ENCODE assay signal across 18 cellular contexts in the genomic region with DNA sequence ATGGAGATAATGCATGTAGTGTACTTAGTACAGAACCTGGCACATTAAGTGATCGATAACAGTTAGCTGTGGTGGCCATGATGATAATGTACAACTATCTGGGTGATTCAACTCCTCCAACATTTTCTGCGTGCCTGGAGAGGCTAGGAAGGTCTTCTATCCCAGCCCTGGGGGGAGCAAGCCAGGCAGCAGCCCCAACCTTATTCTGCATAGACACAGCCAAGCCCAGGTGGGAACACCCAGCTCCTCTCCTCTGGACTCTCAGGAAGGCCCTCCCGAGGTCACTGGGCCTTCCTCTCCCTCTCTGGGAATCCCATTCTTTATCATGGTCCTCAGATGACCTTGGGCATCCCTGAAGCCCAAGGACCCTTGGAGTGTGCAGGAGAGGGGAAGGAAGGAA. TPM values are rescaled to one million over a fixed set of nuclear protein-coding genes. Genes with fewer than 3 reads are reported as not detected.
A peak's percentile ranks its signal among the peaks of the same experiment; 100 is the strongest.
DNase-seq lines count a peak whose midpoint lies in the region; TF ChIP-seq lines count a peak whose summit lies in the region.
"Had no signal": no experiment of that assay in that cellular context is flagged by ENCODE, and none has a peak within 500 bp of the region (broad histone marks: within the 10 kb centered on the region; RNA-seq: fewer than 3 reads in every experiment).

No MANE protein-coding gene starts in this region.

- no peak overlapping the region for H3K4me3 Mint-ChIP-seq in activated naive CD4-positive, alpha-beta T cell treated with anti-CD3 and anti-CD28 coated beads, Interleukin-2, amount 50 U/mL, for 24 hours
- H3K4me3 Mint-ChIP-seq in type B pancreatic cell = peak overlapping the region; percentile 20
- H3K4me3 Mint-ChIP-seq: H9, HFFc6 had no signal

- H4K20me1 ChIP-seq in MM.1S (ENCODE audit: insufficient read depth, low read length) (no peaks in the 10 kb centered on the region), GM23248 (ENCODE audit: insufficient read depth) (no peaks in the 10 kb centered on the region)

- H3K4me1 Mint-ChIP-seq in activated naive CD4-positive, alpha-beta T cell treated with anti-CD3 and anti-CD28 coated beads, Interleukin-2, amount 50 U/mL, for 24 hours = peaks cover 17% of the 10 kb centered on the region
- H3K4me1 Mint-ChIP-seq in type B pancreatic cell (ENCODE audit: unreplicated experiment) = peaks cover 19% of the 10 kb centered on the region

- no peaks in the 10 kb centered on the region for H3K36me3 Mint-ChIP-seq in activated naive CD4-positive, alpha-beta T cell treated with anti-CD3 and anti-CD28 coated beads, Interleukin-2, amount 50 U/mL, for 24 hours
- no peaks in the 10 kb centered on the region for H3K36me3 Mint-ChIP-seq in type B pancreatic cell

- H3K79me1 ChIP-seq in mesenchymal stem cell (replicated peaks; ENCODE audit: low read length, poor library complexity, severe bottlenecking) = no peaks in the 10 kb centered on the region

- H3K27me3 ChIP-seq in MM.1S (replicated peaks; ENCODE audit: insufficient read depth, low read length) = no peaks in the 10 kb centered on the region
- peaks cover 26 to 34% of the 10 kb centered on the region in 2 experiments for H3K27me3 ChIP-seq in mesenchymal stem cell (ENCODE audit: control insufficient read depth in 1 of 2, insufficient read depth in 1 of 2, low read length in 2 of 2)
- no peaks in the 10 kb centered on the region for H3K27me3 ChIP-seq in GM23248 (replicated peaks; ENCODE audit: insufficient read depth)
- H3K27me3 ChIP-seq: MG63, SJSA1 had no signal

- peak overlapping the region; percentile 17; the same call in 1 of the 2 replicates for H3K4me3 ChIP-seq in MM.1S (ENCODE audit: low read length)
- no peak overlapping the region for H3K4me3 ChIP-seq in mesenchymal stem cell (ENCODE audit: insufficient read depth in 1 of 2, low read depth in 1 of 2, low read length in 2 of 2)
- no peak overlapping the region for H3K4me3 ChIP-seq in GM23248
- H3K4me3 ChIP-seq: MG63, SJSA1 had no signal

- no peak overlapping the region for H4K8ac ChIP-seq in mesenchymal stem cell (ENCODE audit: low read length)

- no peaks in the 10 kb centered on the region for H3K9me3 Mint-ChIP-seq in activated naive CD4-positive, alpha-beta T cell treated with anti-CD3 and anti-CD28 coated beads, Interleukin-2, amount 50 U/mL, for 24 hours
- no peaks in the 10 kb centered on the region for H3K9me3 Mint-ChIP-seq in type B pancreatic cell
- H3K9me3 Mint-ChIP-seq: H9, HFFc6 had no signal

- H3K27ac Mint-ChIP-seq in activated naive CD4-positive, alpha-beta T cell treated with anti-CD3 and anti-CD28 coated beads, Interleukin-2, amount 50 U/mL, for 24 hours = peak overlapping the region; percentile 18
- H3K27ac Mint-ChIP-seq in type B pancreatic cell = peak overlapping the region; percentile 46
- H3K27ac Mint-ChIP-seq: HFFc6 had no signal

- H3K23ac ChIP-seq in mesenchymal stem cell (ENCODE audit: low read length in 2 of 2) = no peak overlapping the region

- H2BK5ac ChIP-seq in mesenchymal stem cell (ENCODE audit: low read depth, low read length, poor library complexity, severe bottlenecking) = no peak overlapping the region

- H2BK12ac ChIP-seq in mesenchymal stem cell (ENCODE audit: low read length in 2 of 2) = peak overlapping the region; percentile 38 to 70

- in situ Hi-C loops in GM23248 (cut with MboI) = no loop called here

- 82% methylated on average over 3 of the region's 3 CpGs for WGBS in mesenchymal stem cell
- WGBS in GM23248 (ENCODE audit: low coverage in 1 of 2, low lambda C conversion rate in 2 of 2, missing lambda C conversion rate in 2 of 2), 2 experiments = 88 to 90% methylated on average over 3 of the region's 3 CpGs

- peak overlapping the region in 1 of 2 experiments; percentile 12 for H3K18ac ChIP-seq in mesenchymal stem cell (ENCODE audit: low read depth in 1 of 2, low read length in 2 of 2)

- TF ChIP-seq CTCF in MM.1S (IDR thresholded peaks at IDR 0.05; ENCODE audit: low read length) = no peak
- no peak for TF ChIP-seq CTCF in type B pancreatic cell (conservative IDR thresholded peaks at IDR 0.05)

- H3K4me2 ChIP-seq in MM.1S (ENCODE audit: low read depth, low read length) = peak overlapping the region; percentile 75
- no peak overlapping the region for H3K4me2 ChIP-seq in mesenchymal stem cell (ENCODE audit: low read length, poor library complexity, severe bottlenecking)
- no peak overlapping the region for H3K4me2 ChIP-seq in GM23248 (ENCODE audit: unreplicated experiment)

- peaks cover 1% of the 10 kb centered on the region for H3K27me3 Mint-ChIP-seq in activated naive CD4-positive, alpha-beta T cell treated with anti-CD3 and anti-CD28 coated beads, Interleukin-2, amount 50 U/mL, for 24 hours
- H3K27me3 Mint-ChIP-seq in type B pancreatic cell = peaks cover 37% of the 10 kb centered on the region

- peaks cover 35% of the 10 kb centered on the region for H3K4me1 ChIP-seq in MM.1S (ENCODE audit: low read length)
- H3K4me1 ChIP-seq in mesenchymal stem cell (ENCODE audit: control insufficient read depth, insufficient read depth, low read depth, low read length) = peaks cover 21% of the 10 kb centered on the region
- H3K4me1 ChIP-seq in GM23248 (ENCODE audit: insufficient read depth) = peaks cover 15% of the 10 kb centered on the region

- H2BK120ac ChIP-seq in mesenchymal stem cell (ENCODE audit: low read depth, low read length) = no peak overlapping the region

- H3K9me3 ChIP-seq in MM.1S (replicated peaks; ENCODE audit: insufficient read depth, low read length) (no peaks in the 10 kb centered on the region), mesenchymal stem cell (ENCODE audit: control insufficient read depth, low read length) (no peaks in the 10 kb centered on the region), GM23248 (ENCODE audit: low read depth) (no peaks in the 10 kb centered on the region)
- H3K9me3 ChIP-seq: MG63, SJSA1 had no signal

- H3K79me2 ChIP-seq in MM.1S (ENCODE audit: low read length) (peaks cover 8% of the 10 kb centered on the region; the same call in 1 of the 2 replicates), GM23248 (ENCODE audit: insufficient read depth) (no peaks in the 10 kb centered on the region)

- DNase-seq in activated naive CD4-positive, alpha-beta T cell (lab: John Stamatoyannopoulos, UW) = no peak
- DNase-seq in MM.1S = no peak
- DNase-seq in mesenchymal stem cell = no peak
- no peak for DNase-seq in type B pancreatic cell (ENCODE audit: extremely low spot score, unreplicated experiment)
- no peak for DNase-seq in GM23248
- no peak for DNase-seq in 8988T
- DNase-seq: AML-193, GDM1, H9, HFFc6, MG63, NCI-H1048, NCI-H1417 treated with DMSO at 0.1 percent for 48 hours, NCI-H187 treated with DMSO at 0.1 percent for 48 hours, NCI-H69 had no signal

- H3K9me2 ChIP-seq in MM.1S (replicated peaks; ENCODE audit: insufficient read depth, low read length) (no peaks in the 10 kb centered on the region), GM23248 (ENCODE audit: insufficient read depth) (no peaks in the 10 kb centered on the region)

- H3F3A ChIP-seq in MM.1S (ENCODE audit: insufficient read depth, low read length) (peaks cover 30% of the 10 kb centered on the region), GM23248 (ENCODE audit: insufficient read depth) (peaks cover 6% of the 10 kb centered on the region; the same call in 1 of the 2 replicates)

- H3K14ac ChIP-seq in mesenchymal stem cell (ENCODE audit: low read length in 2 of 2) = no peak overlapping the region

- H3K4ac ChIP-seq in mesenchymal stem cell (ENCODE audit: low read depth in 1 of 2, low read length in 2 of 2) = peak overlapping the region in 1 of 2 experiments; percentile 32

- no peaks in the 10 kb centered on the region for H3K36me3 ChIP-seq in MM.1S (replicated peaks; ENCODE audit: insufficient read depth, low read length)
- H3K36me3 ChIP-seq in mesenchymal stem cell (ENCODE audit: control insufficient read depth in 1 of 2, insufficient read depth in 2 of 2, low read depth in 1 of 2, low read length in 2 of 2) = no peaks in the 10 kb centered on the region
- H3K36me3 ChIP-seq in GM23248 (ENCODE audit: low read depth) = no peaks in the 10 kb centered on the region
- H3K36me3 ChIP-seq: MG63, SJSA1 had no signal

- H2AK5ac ChIP-seq in mesenchymal stem cell (ENCODE audit: low read length, severe bottlenecking) = no peak overlapping the region

- H3K27ac ChIP-seq in MM.1S (ENCODE audit: low read length) (peak overlapping the region; percentile 45; the same call in 1 of the 2 replicates), mesenchymal stem cell (ENCODE audit: low read length, poor library complexity, severe bottlenecking) (no peak overlapping the region), GM23248 (no peak overlapping the region)
- H3K27ac ChIP-seq: C4-2B, SJSA1 had no signal

- H3K9ac ChIP-seq in MM.1S (ENCODE audit: low read length) (peak overlapping the region; percentile 10; the same call in 1 of the 2 replicates), mesenchymal stem cell (ENCODE audit: low read length) (no peak overlapping the region), GM23248 (no peak overlapping the region)

- H2AFZ ChIP-seq in MM.1S (ENCODE audit: low read length) (peak overlapping the region; percentile 64), mesenchymal stem cell (ENCODE audit: low read depth, low read length) (no peak overlapping the region), GM23248 (no peak overlapping the region)

- no peak overlapping the region for H4K91ac ChIP-seq in mesenchymal stem cell (ENCODE audit: low read length)

- peak overlapping the region; percentile 34 for H2BK15ac ChIP-seq in mesenchymal stem cell (ENCODE audit: low read depth, poor library complexity, severe bottlenecking)

RNA-seq across cellular contexts. Expression of gene TLE3, which starts 5.1 kb away (rescaled TPM):
- 42.9 TPM for polyA plus RNA-seq in mesenchymal stem cell (2013, experiment 1 of 2)
- 39.2 TPM for polyA plus RNA-seq in mesenchymal stem cell (2013, experiment 2 of 2)
- total RNA-seq in type B pancreatic cell (ENCODE audit: low replicate concordance) = 109 and 185 TPM in 2 replicates
- total RNA-seq in GM23248 (2014; rRNA removed; shearing (Covaris generic)) = 25.3 and 37.6 TPM in 2 replicates
- polyA plus RNA-seq in GM23248 (2016; fragmentation: Nextera tagmentation; extraction: Ambion mirVana) = 9.8 and 11.7 TPM in 2 replicates
